Comparison of ENCODE assay signal across 8 cellular contexts in the genomic region with DNA sequence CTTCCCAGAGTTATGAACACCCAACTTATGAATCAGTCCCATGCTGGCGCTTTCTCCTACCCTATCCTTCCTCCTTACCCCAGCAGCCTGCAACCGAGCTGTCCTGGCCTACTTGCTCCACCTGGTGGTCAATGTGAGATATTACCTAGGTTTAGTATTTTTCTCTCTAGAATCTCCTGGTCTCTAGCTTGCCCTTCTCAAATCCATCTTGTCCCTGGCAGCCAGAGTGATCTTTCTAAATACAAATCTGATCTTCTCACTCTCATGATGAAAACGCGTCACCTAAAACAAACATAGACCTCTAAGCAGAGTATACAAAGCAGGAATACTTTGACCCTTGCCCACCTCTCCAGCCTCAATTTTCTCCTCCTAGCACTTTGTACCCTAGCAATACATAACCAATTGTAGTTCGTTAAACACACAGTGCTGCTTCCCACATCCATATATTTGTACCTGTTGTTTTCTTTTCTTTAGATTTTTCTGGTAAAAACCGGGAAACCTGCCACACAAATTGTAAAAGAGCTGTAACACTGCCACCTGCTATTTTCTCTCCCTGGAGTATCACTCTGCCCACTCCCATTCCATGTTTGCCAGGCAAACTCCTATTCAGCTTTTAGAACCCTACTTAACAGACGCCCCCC. TPM values are rescaled to one million over a fixed set of nuclear protein-coding genes. Genes with fewer than 3 reads are reported as not detected.
DNase-seq lines count a peak whose midpoint lies in the region; ATAC-seq and TF ChIP-seq lines count a peak whose summit lies in the region.

No MANE protein-coding gene starts in this region.

- intact Hi-C loops in upper lobe of right lung (cut with DNase I): loop anchor here (5.0 kb wide), 1 partner anchor 55 kb away; no protein-coding TSS in a partner anchor

- H3K27me3 ChIP-seq in CD4-positive, CD25-positive, alpha-beta regulatory T cell (ENCODE audit: control insufficient read depth, insufficient read depth, low read length): peaks cover 2% of the 10 kb centered on the region
- H3K27me3 ChIP-seq in upper lobe of right lung: no peaks in the 10 kb centered on the region

- H3K4me3 ChIP-seq in CD4-positive, CD25-positive, alpha-beta regulatory T cell (ENCODE audit: low read depth, low read length): no peak overlapping the region
- H3K4me3 ChIP-seq in upper lobe of right lung: no peak overlapping the region

- peaks cover 0 to 11% (median 3%) of the 10 kb centered on the region in 4 donors for H3K4me1 Mint-ChIP-seq in CD4-positive, CD25-positive, alpha-beta regulatory T cell
- no peaks in the 10 kb centered on the region for H3K4me1 Mint-ChIP-seq in effector memory CD8-positive, alpha-beta T cell (ENCODE audit: low read depth in 2 of 2)

- H3K36me3 ChIP-seq in CD4-positive, CD25-positive, alpha-beta regulatory T cell (ENCODE audit: control insufficient read depth, insufficient read depth, low read length): no peaks in the 10 kb centered on the region
- no peaks in the 10 kb centered on the region for H3K36me3 ChIP-seq in upper lobe of right lung

- peaks cover 0 to 14% (median 7%) of the 10 kb centered on the region in 7 donors for H3K9me3 Mint-ChIP-seq in CD4-positive, CD25-positive, alpha-beta regulatory T cell
- peaks cover 7 to 8% of the 10 kb centered on the region in 2 donors for H3K9me3 Mint-ChIP-seq in effector memory CD8-positive, alpha-beta T cell

- H3K36me3 Mint-ChIP-seq in CD4-positive, CD25-positive, alpha-beta regulatory T cell: no peaks in the 10 kb centered on the region
- peaks cover 6% of the 10 kb centered on the region for H3K36me3 Mint-ChIP-seq in effector memory CD8-positive, alpha-beta T cell (ENCODE audit: insufficient read depth)

- H3K4me3 Mint-ChIP-seq in CD4-positive, CD25-positive, alpha-beta regulatory T cell: no peak overlapping the region
- H3K4me3 Mint-ChIP-seq in effector memory CD8-positive, alpha-beta T cell: no peak overlapping the region

- peaks cover 11 to 16% of the 10 kb centered on the region in 2 experiments for H3K9me3 ChIP-seq in CD4-positive, CD25-positive, alpha-beta regulatory T cell (ENCODE audit: control insufficient read depth in 2 of 2, low read length in 2 of 2)
- H3K9me3 ChIP-seq in upper lobe of right lung: no peaks in the 10 kb centered on the region

- DNase-seq in CD4-positive, CD25-positive, alpha-beta regulatory T cell: peak; percentile 11 to 69 (median 55)
- peak; percentile 32 for DNase-seq in NCI-H2171 (lab: John Stamatoyannopoulos, UW)
- DNase-seq in activated CD4-positive, alpha-beta T cell treated with anti-CD3 and anti-CD28 coated beads, Interleukin-2, amount 50 U/mL, for 1 hour: peak; percentile 45
- peak; percentile 34 to 37 (median 36) for DNase-seq in effector memory CD8-positive, alpha-beta T cell
- DNase-seq in myocyte (ENCODE audit: low read depth): peak; percentile 47
- DNase-seq in upper lobe of right lung: no peak
- DNase-seq in GF-D8 (lab: John Stamatoyannopoulos, UW): no peak

- peak; percentile 58 to 66 for ATAC-seq in CD4-positive, CD25-positive, alpha-beta regulatory T cell (ENCODE audit: low read depth in 2 of 2)
- ATAC-seq in GM21786 (IDR thresholded peaks at IDR 0.05; ENCODE audit: unreplicated experiment) (peak; percentile 61), upper lobe of right lung (peak; percentile 98)
- ATAC-seq in effector memory CD8-positive, alpha-beta T cell (replicated peaks): peak; percentile 82

- peak; percentile 73 for TF ChIP-seq CTCF in upper lobe of right lung (IDR thresholded peaks at IDR 0.05)

- H3K27ac Mint-ChIP-seq in CD4-positive, CD25-positive, alpha-beta regulatory T cell: peak overlapping the region in 1 of 3 donors; percentile 71
- H3K27ac Mint-ChIP-seq in effector memory CD8-positive, alpha-beta T cell: no peak overlapping the region

- no peak overlapping the region for H3K27ac ChIP-seq in CD4-positive, CD25-positive, alpha-beta regulatory T cell (ENCODE audit: insufficient read depth, low read length, poor library complexity, severe bottlenecking)
- no peak overlapping the region for H3K27ac ChIP-seq in upper lobe of right lung

- peaks cover 23% of the 10 kb centered on the region for H3K27me3 Mint-ChIP-seq in CD4-positive, CD25-positive, alpha-beta regulatory T cell
- peaks cover 27 to 49% of the 10 kb centered on the region in 2 donors for H3K27me3 Mint-ChIP-seq in effector memory CD8-positive, alpha-beta T cell

- H3K4me1 ChIP-seq in CD4-positive, CD25-positive, alpha-beta regulatory T cell (ENCODE audit: control insufficient read depth, insufficient read depth, low read length, poor library complexity, severe bottlenecking): no peaks in the 10 kb centered on the region
- no peaks in the 10 kb centered on the region for H3K4me1 ChIP-seq in upper lobe of right lung

RNA-seq across cellular contexts. Expression of a gene that starts 20.0 kb away (rescaled TPM):
- 153 TPM for total RNA-seq in CD4-positive, CD25-positive, alpha-beta regulatory T cell
- 10 to 100 TPM; 46.0 to 65.9 (median 64.6) TPM for polyA plus RNA-seq in CD4-positive, CD25-positive, alpha-beta regulatory T cell
- total RNA-seq in myocyte (13.4 and 14.8 TPM in 2 replicates), upper lobe of right lung (37.7 TPM)
- polyA plus RNA-seq in myocyte (2012): 12.1 TPM

RNA-seq across cellular contexts. Expression of a gene that starts 34.8 kb away (rescaled TPM):
- 4.8 TPM for total RNA-seq in CD4-positive, CD25-positive, alpha-beta regulatory T cell
- polyA plus RNA-seq in CD4-positive, CD25-positive, alpha-beta regulatory T cell: 1 to 10 TPM; 3.4 to 6.0 (median 4.0) TPM
- total RNA-seq in myocyte (76.2 and 86.8 TPM in 2 replicates), upper lobe of right lung (40.3 TPM)
- 185 TPM for polyA plus RNA-seq in myocyte (2012)

Comparison
In these comparisons a context has a peak if more than half of its experiments do, and no peak if none do; other contexts are left out.
1. DNase-seq: peak in CD4-positive, CD25-positive, alpha-beta regulatory T cell (3 of 3), NCI-H2171 (single experiment), activated CD4-positive, alpha-beta T cell treated with anti-CD3 and anti-CD28 coated beads, Interleukin-2, amount 50 U/mL, for 1 hour (single experiment), effector memory CD8-positive, alpha-beta T cell (3 of 3) and myocyte (single experiment); none in upper lobe of right lung (single experiment) and GF-D8 (single experiment).
2. Peak in every context shown above with its lines, with median percentiles within 50 percentile points of each other: ATAC-seq.